23 cellular contexts compared by ENCODE assay signal in the genomic region with DNA sequence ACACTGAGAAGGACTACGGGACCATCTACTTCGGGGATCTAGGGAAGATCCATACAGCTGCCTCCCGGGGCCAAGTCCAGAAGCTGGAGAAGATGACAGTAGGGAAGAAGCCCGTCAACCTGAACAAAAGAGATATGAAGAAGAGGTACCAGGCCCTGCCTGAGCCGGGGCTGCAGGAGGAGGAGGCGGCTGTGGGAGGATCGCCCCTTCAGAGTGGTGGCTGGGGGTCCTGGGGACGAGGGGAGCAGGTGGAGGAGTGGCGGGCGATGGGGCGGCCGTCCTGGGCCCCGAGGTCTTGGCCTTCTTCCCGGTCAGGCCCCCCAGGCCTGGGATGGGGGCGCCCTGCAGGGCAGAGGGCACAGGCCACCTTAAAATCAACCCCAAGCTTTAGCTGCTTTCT. TPM values are rescaled to one million over a fixed set of nuclear protein-coding genes. Genes with fewer than 3 reads are reported as not detected.
A peak's percentile ranks its signal among the peaks of the same experiment; 100 is the strongest.
DNase-seq lines count a peak whose midpoint lies in the region; ATAC-seq and TF ChIP-seq lines count a peak whose summit lies in the region.
"Had no signal": no experiment of that assay in that cellular context is flagged by ENCODE, and none has a peak within 500 bp of the region (broad histone marks: within the 10 kb centered on the region; RNA-seq: fewer than 3 reads in every experiment).

No MANE protein-coding gene starts in this region.

- H3K36me3 Mint-ChIP-seq in CD4-positive, alpha-beta memory T cell = no peaks in the 10 kb centered on the region
- no peaks in the 10 kb centered on the region for H3K36me3 Mint-ChIP-seq in naive B cell
- H3K36me3 Mint-ChIP-seq: natural killer cell treated with Interleukin-12 subunit alpha and Interleukin-12 subunit beta and Interleukin-15 and Interleukin-18, amount 100 ng/mL, for 72 hours had no signal

- H3K36me3 ChIP-seq in ACC112 (ENCODE audit: insufficient read depth, low read length) = no peaks in the 10 kb centered on the region
- H3K36me3 ChIP-seq in CD4-positive, alpha-beta memory T cell (ENCODE audit: insufficient read depth, low read length) = no peaks in the 10 kb centered on the region
- H3K36me3 ChIP-seq: esophagus squamous epithelium, gastrocnemius medialis, uterus had no signal

- no peak overlapping the region for H3K27ac ChIP-seq in ACC112 (ENCODE audit: low read depth, low read length)
- no peak overlapping the region for H3K27ac ChIP-seq in CD4-positive, alpha-beta memory T cell (ENCODE audit: low read depth, low read length)
- H3K27ac ChIP-seq: esophagus squamous epithelium, gastrocnemius medialis, KMS-11, RWPE1, uterus, VCaP had no signal

- CTCF ChIA-PET in CD4-positive, alpha-beta memory T cell (lab: Charles Lee; ENCODE audit: partially characterized antibody) = no interaction called here

- peaks cover 6 to 9% of the 10 kb centered on the region in 2 donors for H3K27me3 Mint-ChIP-seq in CD4-positive, alpha-beta memory T cell
- H3K27me3 Mint-ChIP-seq in naive B cell = peaks cover 0 to 6% (median 0%) of the 10 kb centered on the region in 3 donors

- H3K4me1 ChIP-seq in ACC112 (ENCODE audit: control insufficient read depth, insufficient read depth, low read length, unreplicated experiment) = no peaks in the 10 kb centered on the region
- no peaks in the 10 kb centered on the region for H3K4me1 ChIP-seq in CD4-positive, alpha-beta memory T cell (ENCODE audit: insufficient read depth, low read length)
- H3K4me1 ChIP-seq: esophagus squamous epithelium, gastrocnemius medialis, uterus had no signal

- TF ChIP-seq CTCF in astrocyte of the spinal cord (IDR thresholded peaks at IDR 0.05; ENCODE audit: low read depth, low read length) = no peak

- POLR2A ChIA-PET in CD4-positive, alpha-beta memory T cell (lab: Charles Lee; ENCODE audit: partially characterized antibody) = no interaction called here

- H3K4me3 Mint-ChIP-seq in CD4-positive, alpha-beta memory T cell = peak overlapping the region in 7 of 8 donors; percentile 39 to 71 (median 69)
- peak overlapping the region in 5 of 8 donors; percentile 16 to 72 (median 47) for H3K4me3 Mint-ChIP-seq in naive B cell
- H3K4me3 Mint-ChIP-seq: natural killer cell treated with Interleukin-12 subunit alpha and Interleukin-12 subunit beta and Interleukin-15 and Interleukin-18, amount 100 ng/mL, for 72 hours; T-helper 2 cell treated with Interferon-gamma antibody and Interleukin-4, amounts not matched to agents 5 μg/mL and 100 μg/mL, for 36 hours had no signal

- H3K27me3 ChIP-seq in ACC112 (ENCODE audit: insufficient read depth, low read length) = no peaks in the 10 kb centered on the region
- no peaks in the 10 kb centered on the region for H3K27me3 ChIP-seq in CD4-positive, alpha-beta memory T cell (ENCODE audit: insufficient read depth, low read length)
- H3K27me3 ChIP-seq: uterus had no signal

- intact Hi-C loops in CD4-positive, alpha-beta memory T cell (cut with micrococcal nuclease) = no loop called here

- H3K27ac Mint-ChIP-seq in CD4-positive, alpha-beta memory T cell = no peak overlapping the region
- no peak overlapping the region for H3K27ac Mint-ChIP-seq in naive B cell
- H3K27ac Mint-ChIP-seq: natural killer cell treated with Interleukin-12 subunit alpha and Interleukin-12 subunit beta and Interleukin-15 and Interleukin-18, amount 100 ng/mL, for 72 hours; T-helper 2 cell treated with Interferon-gamma antibody and Interleukin-4, amounts not matched to agents 5 μg/mL and 100 μg/mL, for 36 hours had no signal

- no peak overlapping the region for H2AFZ ChIP-seq in ACC112 (ENCODE audit: low read length, unreplicated experiment)

- no peaks in the 10 kb centered on the region for H3K9me3 ChIP-seq in CD4-positive, alpha-beta memory T cell (ENCODE audit: control insufficient read depth in 1 of 2, low read length in 2 of 2)
- H3K9me3 ChIP-seq: gastrocnemius medialis, SK-N-SH, uterus had no signal

- peak overlapping the region; percentile 66 for H3K4me3 ChIP-seq in ACC112 (ENCODE audit: low read depth, low read length)
- H3K4me3 ChIP-seq in CD4-positive, alpha-beta memory T cell (ENCODE audit: low read length in 2 of 2) = no peak overlapping the region
- H3K4me3 ChIP-seq in astrocyte of the spinal cord (ENCODE audit: low read depth, low read length) = peak overlapping the region; percentile 13
- H3K4me3 ChIP-seq: esophagus squamous epithelium, gastrocnemius medialis, uterus had no signal

- in situ Hi-C loops in astrocyte of the spinal cord (cut with HindIII; ENCODE audit: low sequenced_read_pairs) = no loop called here

- no peaks in the 10 kb centered on the region for H3K9me3 Mint-ChIP-seq in CD4-positive, alpha-beta memory T cell
- H3K9me3 Mint-ChIP-seq in naive B cell = peaks cover 0 to 7% (median 3%) of the 10 kb centered on the region in 7 donors
- H3K9me3 Mint-ChIP-seq: natural killer cell treated with Interleukin-12 subunit alpha and Interleukin-12 subunit beta and Interleukin-15 and Interleukin-18, amount 100 ng/mL, for 72 hours; T-helper 2 cell treated with Interferon-gamma antibody and Interleukin-4, amounts not matched to agents 5 μg/mL and 100 μg/mL, for 36 hours had no signal

- no peaks in the 10 kb centered on the region for H3K4me1 Mint-ChIP-seq in CD4-positive, alpha-beta memory T cell
- H3K4me1 Mint-ChIP-seq in naive B cell = no peaks in the 10 kb centered on the region

- no peak for ATAC-seq in naive B cell (ENCODE audit: low read depth in 2 of 2)
- ATAC-seq: gastrocnemius medialis had no signal

- no peaks in the 10 kb centered on the region for H3K79me2 ChIP-seq in ACC112 (ENCODE audit: control insufficient read depth, insufficient read depth, low read length, unreplicated experiment)

- DNase-seq in CD4-positive, alpha-beta memory T cell = no peak
- DNase-seq in astrocyte of the spinal cord (ENCODE audit: low read depth, low spot score) (no peak), naive B cell (no peak), mucosa of gallbladder (ENCODE audit: low spot score) (no peak), KG1 (lab: John Stamatoyannopoulos, UW) (no peak), SHP77 treated with DMSO at 0.1 percent for 48 hours (lab: John Stamatoyannopoulos, UW) (no peak)
- DNase-seq: activated CD8-positive, alpha-beta memory T cell treated with anti-CD3 and anti-CD28 coated beads, Interleukin-2, amount 50 U/mL, for 48 hours; activated gamma-delta T cell; DMS53; esophagus squamous epithelium; gastrocnemius medialis; GF-D8; left colon; MV-4-11; NCI-H1694; uterus had no signal

RNA-seq across cellular contexts. Expression of gene ANKRD30B, which starts 0.5 kb away (rescaled TPM):
- total RNA-seq in CD4-positive, alpha-beta memory T cell = not detected
- under 1 TPM in 1 of 2 donors, not detected in 1; 0.07 TPM for polyA plus RNA-seq in CD4-positive, alpha-beta memory T cell
- polyA plus RNA-seq in naive B cell (ENCODE audit: low read depth in 6 of 6) = under 1 TPM in 1 of 6 donors, not detected in 5; 0.11 TPM
- total RNA-seq in mucosa of gallbladder = not detected
- total RNA-seq: esophagus squamous epithelium; gastrocnemius medialis; natural killer cell treated with Interleukin-12 subunit alpha and Interleukin-12 subunit beta and Interleukin-15 and Interleukin-18, amount 100 ng/mL, for 72 hours; uterus had no signal
- polyA plus RNA-seq: SK-N-SH had no signal

Comparison
In these comparisons a context has a peak if more than half of its experiments do, and no peak if none do; other contexts are left out.
1. H3K4me3 ChIP-seq: peak in ACC112 (single experiment) and astrocyte of the spinal cord (single experiment); none in CD4-positive, alpha-beta memory T cell (0 of 2).